ENCODE assay signal across 1 cellular context in the genomic region with DNA sequence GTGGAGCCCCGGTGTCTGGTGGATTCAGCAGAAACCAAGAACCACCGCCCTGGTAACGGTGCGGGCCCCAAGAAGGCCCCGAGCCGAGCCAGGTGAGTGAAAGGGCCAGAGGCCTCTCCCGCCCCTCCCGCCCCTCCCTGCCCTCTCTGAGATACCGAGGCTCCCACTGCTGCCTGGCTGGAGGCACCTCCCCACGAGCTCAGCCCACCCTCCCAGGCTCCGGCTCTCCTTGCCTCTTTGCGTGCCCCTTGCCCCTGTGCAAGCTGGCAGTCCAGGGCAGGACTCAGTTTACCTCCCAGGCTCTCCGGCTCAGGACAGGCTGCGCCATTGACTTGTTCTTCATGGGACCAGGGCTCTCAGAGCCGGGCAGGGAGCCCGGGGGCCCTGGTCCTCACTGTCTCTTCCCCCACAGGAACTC.
A peak's percentile ranks its signal among the peaks of the same experiment; 100 is the strongest.
TF ChIP-seq lines count a peak whose summit lies in the region.

No MANE protein-coding gene starts in this region.

TF ChIP-seq in HepG2, 621 proteins besides CTCF, POLR2A, EP300 and RAD21:
- TF ChIP-seq, protein P1, sequence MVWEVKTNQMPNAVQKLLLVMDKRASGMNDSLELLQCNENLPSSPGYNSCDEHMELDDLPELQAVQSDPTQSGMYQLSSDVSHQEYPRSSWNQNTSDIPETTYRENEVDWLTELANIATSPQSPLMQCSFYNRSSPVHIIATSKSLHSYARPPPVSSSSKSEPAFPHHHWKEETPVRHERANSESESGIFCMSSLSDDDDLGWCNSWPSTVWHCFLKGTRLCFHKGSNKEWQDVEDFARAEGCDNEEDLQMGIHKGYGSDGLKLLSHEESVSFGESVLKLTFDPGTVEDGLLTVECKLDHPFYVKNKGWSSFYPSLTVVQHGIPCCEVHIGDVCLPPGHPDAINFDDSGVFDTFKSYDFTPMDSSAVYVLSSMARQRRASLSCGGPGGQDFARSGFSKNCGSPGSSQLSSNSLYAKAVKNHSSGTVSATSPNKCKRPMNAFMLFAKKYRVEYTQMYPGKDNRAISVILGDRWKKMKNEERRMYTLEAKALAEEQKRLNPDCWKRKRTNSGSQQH (CRISPR knock-in tag; IDR thresholded peaks at IDR 0.05; ENCODE audit: low read depth): no peak
- TF ChIP-seq PCBP1 (IDR thresholded peaks at IDR 0.05; ENCODE audit: borderline replicate concordance, low read depth, low read length): 0 out of 2 replicates have a peak, but pooled peaks have one; percentile 11
